1 cellular context compared by ENCODE assay signal in genomic region chr11:95937358-95937757, GRCh38.
TF ChIP-seq lines count a peak whose summit lies in the region.

No MANE protein-coding gene starts in this region.

TF ChIP-seq in HepG2, 621 proteins besides CTCF, POLR2A, EP300 and RAD21 (continued from another document and continues in another):
- TF ChIP-seq ZNF460 (CRISPR knock-in tag; IDR thresholded peaks at IDR 0.05; ENCODE audit: borderline replicate concordance): no peak
- no peak for TF ChIP-seq ZNF780A (CRISPR knock-in tag; IDR thresholded peaks at IDR 0.05)
- no peak for TF ChIP-seq ZNF513 (CRISPR knock-in tag; conservative IDR thresholded peaks at IDR 0.05)
- TF ChIP-seq ZNF773 (CRISPR knock-in tag; IDR thresholded peaks at IDR 0.05; ENCODE audit: borderline replicate concordance): no peak
- no peak for TF ChIP-seq TARDBP (CRISPR knock-in tag; IDR thresholded peaks at IDR 0.05)
- TF ChIP-seq MEIS1 (CRISPR knock-in tag; IDR thresholded peaks at IDR 0.05; ENCODE audit: borderline replicate concordance): no peak
- no peak for TF ChIP-seq CREB3 (CRISPR knock-in tag; IDR thresholded peaks at IDR 0.05)
- TF ChIP-seq EZH2 (conservative IDR thresholded peaks at IDR 0.05; ENCODE audit: low read depth, low read length): no peak
- peak; percentile 66 for TF ChIP-seq CEBPG (CRISPR knock-in tag; IDR thresholded peaks at IDR 0.05)
- TF ChIP-seq ZNF609 (CRISPR knock-in tag; IDR thresholded peaks at IDR 0.05; ENCODE audit: borderline replicate concordance): peak; percentile 44; the same call in 1 of the 2 replicates
- TF ChIP-seq CERS6 (CRISPR knock-in tag; IDR thresholded peaks at IDR 0.05): no peak
- peak; percentile 47; the same call in 1 of the 2 replicates for TF ChIP-seq CBFB (CRISPR knock-in tag; IDR thresholded peaks at IDR 0.05)
- TF ChIP-seq RFX3 (CRISPR knock-in tag; IDR thresholded peaks at IDR 0.05): no peak
- peak in 1 of 2 experiments; percentile 83; a peak in 2 of 4 replicates for TF ChIP-seq ATF4 (CRISPR knock-in tag; IDR thresholded peaks at IDR 0.05)
- no peak for TF ChIP-seq MAFG (CRISPR knock-in tag; IDR thresholded peaks at IDR 0.05)
- peak; percentile 45; the same call in 1 of the 2 replicates for TF ChIP-seq NR2F6 (IDR thresholded peaks at IDR 0.05)
- no peak for TF ChIP-seq NR2F6 (CRISPR knock-in tag; IDR thresholded peaks at IDR 0.05)
- TF ChIP-seq PAXIP1 (CRISPR knock-in tag; conservative IDR thresholded peaks at IDR 0.05): no peak
- TF ChIP-seq PRDM10 (CRISPR knock-in tag; IDR thresholded peaks at IDR 0.05; ENCODE audit: low read depth): no peak
- TF ChIP-seq RERE (CRISPR knock-in tag; IDR thresholded peaks at IDR 0.05; ENCODE audit: low read depth): 0 out of 2 replicates have a peak, but pooled peaks have one; percentile 47
- TF ChIP-seq TCF7 (IDR thresholded peaks at IDR 0.05; ENCODE audit: low read depth): 0 out of 2 replicates have a peak, but pooled peaks have one; percentile 13
- peak; percentile 51; the same call in 1 of the 2 replicates for TF ChIP-seq NR2F2 (IDR thresholded peaks at IDR 0.05; ENCODE audit: borderline replicate concordance, low read depth)
- TF ChIP-seq ZNF564 (CRISPR knock-in tag; IDR thresholded peaks at IDR 0.05): no peak
- no peak for TF ChIP-seq ZNF605 (CRISPR knock-in tag; IDR thresholded peaks at IDR 0.05)
- TF ChIP-seq TRIM22 (IDR thresholded peaks at IDR 0.05): no peak
- TF ChIP-seq FOXA1 (IDR thresholded peaks at IDR 0.05): no peak
- peak; percentile 35 for TF ChIP-seq FOXA1 (CRISPR knock-in tag; IDR thresholded peaks at IDR 0.05)
- TF ChIP-seq HIVEP1 (CRISPR knock-in tag; IDR thresholded peaks at IDR 0.05): no peak
- TF ChIP-seq NR2F1 (CRISPR knock-in tag; IDR thresholded peaks at IDR 0.05): peak in 1 of 2 experiments; percentile 60; a peak in 2 of 4 replicates
- peak; percentile 73; the same call in 1 of the 2 replicates for TF ChIP-seq CEBPB (IDR thresholded peaks at IDR 0.05; ENCODE audit: borderline replicate concordance, low read depth, low read length)
